Comparison of ENCODE assay signal across 9 cellular contexts in genomic region chr5:98309785-98310566, GRCh38.
A peak's percentile ranks its signal among the peaks of the same experiment; 100 is the strongest.
DNase-seq lines count a peak whose midpoint lies in the region; ATAC-seq lines count a peak whose summit lies in the region.
"Had no signal": no experiment of that assay in that cellular context is flagged by ENCODE, and none has a peak within 500 bp of the region (broad histone marks: within the 10 kb centered on the region; RNA-seq: fewer than 3 reads in every experiment).

No MANE protein-coding gene starts in this region.

- H4K8ac ChIP-seq in trophoblast cell (ENCODE audit: low read depth, low read length) = no peak overlapping the region

- H3K36me3 ChIP-seq in trophoblast cell (ENCODE audit: control insufficient read depth in 1 of 2, insufficient read depth in 2 of 2, low read length in 2 of 2) = no peaks in the 10 kb centered on the region
- H3K36me3 ChIP-seq: neutrophil had no signal

- no peak overlapping the region for H3K14ac ChIP-seq in trophoblast cell (ENCODE audit: low read length)

- no peak overlapping the region for H3K23ac ChIP-seq in trophoblast cell (ENCODE audit: low read length)

- peak overlapping the region; percentile 98 for H3K27ac ChIP-seq in epithelial cell of prostate
- H3K27ac ChIP-seq in trophoblast cell (ENCODE audit: low read depth, low read length) = peak overlapping the region; percentile 80
- H3K27ac ChIP-seq: neutrophil had no signal

- H3K79me1 ChIP-seq in trophoblast cell (ENCODE audit: low read length) = no peaks in the 10 kb centered on the region

- peak overlapping the region; percentile 15 for H3K4me2 ChIP-seq in trophoblast cell (ENCODE audit: low read length)

- DNase-seq in COLO829 (ENCODE audit: low spot score) (peak; percentile 63), RPMI7951 (ENCODE audit: low read depth) (peak; percentile 98), epithelial cell of prostate (ENCODE audit: low read depth, low spot score) (peak; percentile 86), trophoblast cell (peak; percentile 73 to 79), NCI-H1048 (lab: John Stamatoyannopoulos, UW) (no peak), G401 (ENCODE audit: low spot score) (no peak)

- no peak overlapping the region for H3K9ac ChIP-seq in trophoblast cell (ENCODE audit: low read length)

- in situ Hi-C loops in G401 (cut with HindIII; ENCODE audit: low sequenced_read_pairs) = no loop called here

- no peak overlapping the region for H3K4ac ChIP-seq in trophoblast cell (ENCODE audit: low read depth, low read length)

- H3K4me1 ChIP-seq in trophoblast cell (ENCODE audit: control insufficient read depth in 1 of 2, insufficient read depth in 2 of 2, low read length in 2 of 2) = peaks cover 0 to 3% of the 10 kb centered on the region in 2 experiments

- H2AK5ac ChIP-seq in trophoblast cell (ENCODE audit: low read length) = no peak overlapping the region

- H3K27me3 ChIP-seq in trophoblast cell (ENCODE audit: insufficient read depth, low read length) = no peaks in the 10 kb centered on the region
- H3K27me3 ChIP-seq: neutrophil had no signal

- H3K79me2 ChIP-seq in trophoblast cell (ENCODE audit: control insufficient read depth, insufficient read depth, low read length, poor library complexity) = no peaks in the 10 kb centered on the region

- no peaks in the 10 kb centered on the region for H3K9me3 ChIP-seq in trophoblast cell (ENCODE audit: insufficient read depth, low read depth, low read length)
- H3K9me3 ChIP-seq: neutrophil had no signal

- H2BK120ac ChIP-seq in trophoblast cell (ENCODE audit: insufficient read depth, low read length, poor library complexity) = no peak overlapping the region

- no peak overlapping the region for H2BK12ac ChIP-seq in trophoblast cell (ENCODE audit: low read length)

- H2BK5ac ChIP-seq in trophoblast cell (ENCODE audit: low read depth, low read length, poor library complexity) = no peak overlapping the region

- WGBS in trophoblast cell (ENCODE audit: extremely low coverage, insufficient coverage, insufficient read length) = no CpG with 5 or more reads among the region's 7 CpGs

- no peak overlapping the region for H4K12ac ChIP-seq in trophoblast cell (ENCODE audit: low read depth, low read length)

- ATAC-seq in GM19035 (IDR thresholded peaks at IDR 0.05; ENCODE audit: unreplicated experiment) (peak; percentile 62), HG03095 (IDR thresholded peaks at IDR 0.05; ENCODE audit: unreplicated experiment) (peak; percentile 81)

- H2AFZ ChIP-seq in trophoblast cell (ENCODE audit: insufficient read depth, low read length, poor library complexity) = no peak overlapping the region

- H4K91ac ChIP-seq in trophoblast cell (ENCODE audit: low read depth, low read length) = no peak overlapping the region

- H3K18ac ChIP-seq in trophoblast cell (ENCODE audit: low read length) = no peak overlapping the region

- H3K4me3 ChIP-seq in trophoblast cell (ENCODE audit: low read depth, low read length) = no peak overlapping the region

Comparison
In these comparisons a context has a peak if more than half of its experiments do, and no peak if none do; other contexts are left out.
1. DNase-seq: peak in COLO829 (single experiment), RPMI7951 (single experiment), epithelial cell of prostate (single experiment) and trophoblast cell (2 of 2); none in NCI-H1048 (single experiment) and G401 (single experiment).